In the genomic region with DNA sequence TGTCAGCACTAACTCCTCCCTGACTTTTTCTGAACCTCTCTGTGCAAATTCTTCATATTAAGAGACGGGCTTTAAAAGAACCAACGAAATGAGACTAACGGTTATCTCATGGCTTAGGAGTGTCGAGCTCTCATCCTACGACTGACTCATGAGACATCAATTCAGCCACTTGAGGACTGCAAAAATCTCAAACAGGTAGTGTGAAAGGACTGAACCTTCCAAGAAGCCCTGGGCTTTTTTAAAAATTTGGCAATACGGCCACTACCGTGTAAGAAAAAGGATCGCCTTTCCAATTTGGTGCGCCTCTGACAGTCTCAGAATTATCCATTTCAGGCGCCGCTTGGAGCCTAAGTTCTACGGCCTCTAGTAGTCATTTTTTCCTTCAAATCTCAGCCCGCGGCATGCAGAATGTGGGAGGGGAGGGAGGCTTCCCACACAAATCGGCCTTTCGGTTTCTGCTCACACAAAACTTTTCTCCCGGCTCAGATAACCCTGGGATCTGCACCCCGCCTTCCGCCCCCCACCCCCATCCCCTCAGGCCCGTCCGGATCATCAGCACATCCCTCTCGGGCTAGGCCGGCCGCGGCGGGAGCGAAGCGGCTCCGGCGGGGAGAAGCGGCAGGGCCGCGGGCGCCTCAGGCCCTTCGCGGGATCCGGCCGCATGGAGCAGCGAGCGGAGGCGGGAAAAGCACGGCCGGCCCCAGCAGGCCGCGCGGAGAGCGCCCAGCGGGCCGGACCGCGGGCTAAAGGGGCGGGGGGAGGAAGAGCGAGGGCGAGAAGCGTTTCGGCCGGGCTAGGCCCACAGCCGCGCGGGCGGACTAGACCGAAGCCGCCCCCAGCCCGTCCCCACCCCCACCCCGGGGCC, we compare ENCODE assay signal across 8 cellular contexts. TPM values are rescaled to one million over a fixed set of nuclear protein-coding genes. Genes with fewer than 3 reads are reported as not detected.
DNase-seq lines count a peak whose midpoint lies in the region; ATAC-seq and TF ChIP-seq lines count a peak whose summit lies in the region.

No MANE protein-coding gene starts in this region.

- H3K4me1 ChIP-seq in SJSA1 (replicated peaks) (peaks cover 32% of the 10 kb centered on the region), right atrium auricular region (peaks cover 0 to 54% of the 10 kb centered on the region in 2 donors)

- H3K4me3 ChIP-seq in SJSA1 (peak overlapping the region; percentile 82), right atrium auricular region (peak overlapping the region; percentile 86 to 90)

- H3K9me3 ChIP-seq in SJSA1 (replicated peaks) = no peaks in the 10 kb centered on the region
- H3K9me3 ChIP-seq in right atrium auricular region = no peaks in the 10 kb centered on the region

- peak; percentile 9 for ATAC-seq in HG03095 (IDR thresholded peaks at IDR 0.05; ENCODE audit: unreplicated experiment)
- no peak for ATAC-seq in HG02798 (IDR thresholded peaks at IDR 0.05; ENCODE audit: poor library complexity, unreplicated experiment)

- H3K27me3 ChIP-seq in SJSA1 (replicated peaks) (no peaks in the 10 kb centered on the region), right atrium auricular region (no peaks in the 10 kb centered on the region)

- TF ChIP-seq CTCF in right atrium auricular region (IDR thresholded peaks at IDR 0.05) = no peak

- H3K27ac ChIP-seq in SJSA1 = peak overlapping the region; percentile 98
- peak overlapping the region; percentile 96 to 97 for H3K27ac ChIP-seq in right atrium auricular region

- peak; percentile 30 for DNase-seq in activated gamma-delta T cell (lab: John Stamatoyannopoulos, UW)
- DNase-seq in activated gamma-delta T cell treated with Interleukin-2 at 50 U/mL for 16 hours = no peak
- DNase-seq in SJSA1 (ENCODE audit: low read depth in 1 of 2, low spot score in 2 of 2) = peak; percentile 52 to 70
- DNase-seq in activated naive CD8-positive, alpha-beta T cell treated with anti-CD3 and anti-CD28 coated beads, Interleukin-2, amount 50 U/mL, for 16 hours (ENCODE audit: low read depth, low spot score) = peak; percentile 32
- no peak for DNase-seq in right atrium auricular region (ENCODE audit: low spot score)
- peak; percentile 56 for DNase-seq in retina

- H3K36me3 ChIP-seq in SJSA1 (peaks cover 48% of the 10 kb centered on the region), right atrium auricular region (no peaks in the 10 kb centered on the region)

RNA-seq across cellular contexts. Expression of gene HNRNPR, which starts 0.6 kb away (rescaled TPM):
- total RNA-seq in SJSA1 (2014; rRNA removed; shearing (Covaris generic)) = 236 and 266 TPM in 2 replicates
- total RNA-seq in right atrium auricular region = 10 to 100 TPM; 40.5 to 51.6 TPM

RNA-seq across cellular contexts. Expression of gene ZNF436, which starts 26.2 kb away (rescaled TPM):
- total RNA-seq in SJSA1 (2014; rRNA removed; shearing (Covaris generic)) = 13.7 and 20.2 TPM in 2 replicates
- 1 to 10 TPM; 7.9 to 10.0 TPM for total RNA-seq in right atrium auricular region

Comparison
In these comparisons a context has a peak if more than half of its experiments do, and no peak if none do; other contexts are left out.
1. DNase-seq: peak in activated gamma-delta T cell (single experiment), SJSA1 (2 of 2), activated naive CD8-positive, alpha-beta T cell treated with anti-CD3 and anti-CD28 coated beads, Interleukin-2, amount 50 U/mL, for 16 hours (single experiment) and retina (single experiment); none in activated gamma-delta T cell treated with Interleukin-2 at 50 U/mL for 16 hours (single experiment) and right atrium auricular region (single experiment).